In genomic region chr11:34126959-34127848, GRCh38 we compare ENCODE assay signal across 21 cellular contexts. TPM values are rescaled to one million over a fixed set of nuclear protein-coding genes. Genes with fewer than 3 reads are reported as not detected.
DNase-seq lines count a peak whose midpoint lies in the region; ATAC-seq, FAIRE-seq and TF ChIP-seq lines count a peak whose summit lies in the region.
"Had no signal": no experiment of that assay in that cellular context is flagged by ENCODE, and none has a peak within 500 bp of the region (broad histone marks: within the 10 kb centered on the region; RNA-seq: fewer than 3 reads in every experiment).

No MANE protein-coding gene starts in this region.

- POLR2A ChIA-PET in A549 (lab: Yijun Ruan, JAX) = no interaction called here

- TF ChIP-seq CTCF in A549 (IDR thresholded peaks at IDR 0.05) (no peak), HFFc6 (IDR thresholded peaks at IDR 0.05) (no peak), bronchial epithelial cell (IDR thresholded peaks at IDR 0.05; ENCODE audit: insufficient read depth, low read length, severe bottlenecking) (no peak)

- H3K36me3 ChIP-seq in bronchial epithelial cell (ENCODE audit: control insufficient read depth, insufficient read depth, low read length) = peaks cover 11% of the 10 kb centered on the region

- H3K9me3 ChIP-seq in A549 = no peaks in the 10 kb centered on the region
- H3K9me3 ChIP-seq: BE2C had no signal

- TF ChIP-seq RAD21 in A549 (conservative IDR thresholded peaks at IDR 0.05 in 1 of 2, IDR thresholded peaks at IDR 0.05 in 1 of 2) = no peak

- no peak for TF ChIP-seq POLR2A in A549 (IDR thresholded peaks at IDR 0.05; ENCODE audit: low read length)

- no peaks in the 10 kb centered on the region for H3K4me1 ChIP-seq in A549
- H3K4me1 ChIP-seq: BE2C had no signal

- H3K4me2 ChIP-seq in A549 = no peak overlapping the region

- DNase-seq in A549 (ENCODE audit: low read depth in 1 of 2, low spot score in 1 of 2) = no peak
- DNase-seq in HFFc6 = no peak
- peak; percentile 70 for DNase-seq in bronchial epithelial cell (ENCODE audit: low read depth)
- DNase-seq in kidney tubule cell (ENCODE audit: low spot score) = peak; percentile 9
- DNase-seq in activated naive CD4-positive, alpha-beta T cell treated with anti-CD3 and anti-CD28 coated beads for 36 hours = no peak
- DNase-seq in stimulated activated CD4-positive, alpha-beta T cell treated with anti-CD3 and anti-CD28 coated beads, Interleukin-12 subunit alpha, Interleukin-12 subunit beta, amount 100 ng/mL, for 4 hours = no peak
- DNase-seq in cerebellar cortex (ENCODE audit: low spot score) = no peak
- DNase-seq: BE2C; CD4-positive, alpha-beta T cell; EL; NCI-H1048; NCI-H1436 treated with DMSO at 0.1 percent for 48 hours; NCI-H2081; NCI-H2227 treated with DMSO at 0.1 percent for 48 hours; NCI-H524 treated with DMSO at 0.1 percent for 48 hours; Right ventricle myocardium superior had no signal

- CTCF ChIA-PET in A549 (lab: Yijun Ruan, JAX) = interaction anchor here (0.8 to 1.5 kb wide), 2 partner anchors 13 to 27 kb away, joined by 4 to 5 read pairs; no protein-coding TSS in a partner anchor
- CTCF ChIA-PET in activated naive CD4-positive, alpha-beta T cell treated with anti-CD3 and anti-CD28 coated beads for 36 hours (lab: Charles Lee) = interaction anchor here (0.7 kb wide), 1 partner anchor 14 kb away, joined by 3 read pairs; no protein-coding TSS in a partner anchor

- no peaks in the 10 kb centered on the region for H3K27me3 ChIP-seq in bronchial epithelial cell (ENCODE audit: control insufficient read depth, insufficient read depth, low read length)
- H3K27me3 ChIP-seq: BE2C had no signal

- peaks cover 13% of the 10 kb centered on the region for H3K4me1 Mint-ChIP-seq in HFFc6 (ENCODE audit: low read depth)
- no peaks in the 10 kb centered on the region for H3K4me1 Mint-ChIP-seq in activated naive CD4-positive, alpha-beta T cell treated with anti-CD3 and anti-CD28 coated beads for 36 hours (ENCODE audit: low read depth)

- peaks cover 32% of the 10 kb centered on the region for H3K36me3 Mint-ChIP-seq in HFFc6 (ENCODE audit: low read depth)
- peaks cover 52% of the 10 kb centered on the region for H3K36me3 Mint-ChIP-seq in activated naive CD4-positive, alpha-beta T cell treated with anti-CD3 and anti-CD28 coated beads for 36 hours (ENCODE audit: low read depth)

- H3K9me3 Mint-ChIP-seq in HFFc6 = no peaks in the 10 kb centered on the region
- no peaks in the 10 kb centered on the region for H3K9me3 Mint-ChIP-seq in activated naive CD4-positive, alpha-beta T cell treated with anti-CD3 and anti-CD28 coated beads for 36 hours
- H3K9me3 Mint-ChIP-seq: CD4-positive, alpha-beta T cell had no signal

- no peaks in the 10 kb centered on the region; the same call in 1 of the 2 replicates for H3K27me3 Mint-ChIP-seq in HFFc6 (ENCODE audit: insufficient read depth)
- H3K27me3 Mint-ChIP-seq in activated naive CD4-positive, alpha-beta T cell treated with anti-CD3 and anti-CD28 coated beads for 36 hours (ENCODE audit: low read depth) = no peaks in the 10 kb centered on the region
- H3K27me3 Mint-ChIP-seq: CD4-positive, alpha-beta T cell had no signal

- FAIRE-seq in A549 (lab: Jason Lieb, UNC) (no peak), bronchial epithelial cell (lab: Jason Lieb, UNC) (no peak)
- FAIRE-seq: H54, HTR-8/SVneo had no signal

- H3K4me3 ChIP-seq in A549 (no peak overlapping the region), bronchial epithelial cell (ENCODE audit: low read depth, low read length) (no peak overlapping the region)
- H3K4me3 ChIP-seq: SK-N-MC had no signal

- ATAC-seq in A549 (no peak), HG03095 (IDR thresholded peaks at IDR 0.05; ENCODE audit: unreplicated experiment) (no peak)
- ATAC-seq: Panc1 had no signal

- peak overlapping the region; percentile 29; the same call in 1 of the 2 replicates for H3K27ac Mint-ChIP-seq in HFFc6
- no peak overlapping the region for H3K27ac Mint-ChIP-seq in activated naive CD4-positive, alpha-beta T cell treated with anti-CD3 and anti-CD28 coated beads for 36 hours
- H3K27ac Mint-ChIP-seq: CD4-positive, alpha-beta T cell had no signal

- WGBS in A549 (ENCODE audit: missing lambda C conversion rate) = 94% methylated on average over 12 of the region's 12 CpGs

- H3K4me3 Mint-ChIP-seq in HFFc6 = no peak overlapping the region
- H3K4me3 Mint-ChIP-seq in activated naive CD4-positive, alpha-beta T cell treated with anti-CD3 and anti-CD28 coated beads for 36 hours = no peak overlapping the region
- H3K4me3 Mint-ChIP-seq: CD4-positive, alpha-beta T cell had no signal

- no peak overlapping the region for H3K27ac ChIP-seq in A549
- H3K27ac ChIP-seq: SK-N-MC had no signal

- intact Hi-C loops in activated naive CD4-positive, alpha-beta T cell treated with anti-CD3 and anti-CD28 coated beads for 36 hours (cut with micrococcal nuclease) = no loop called here

- TF ChIP-seq EP300 in A549 (IDR thresholded peaks at IDR 0.05) = no peak

TF ChIP-seq in A549, 52 proteins besides CTCF, POLR2A, EP300 and RAD21:
- no peak for TF ChIP-seq EHMT2 (IDR thresholded peaks at IDR 0.05; ENCODE audit: low read depth)
- TF ChIP-seq PHF8 (IDR thresholded peaks at IDR 0.05; ENCODE audit: borderline replicate concordance, low read depth) = no peak
- TF ChIP-seq HMGXB4 (CRISPR knock-in tag; IDR thresholded peaks at IDR 0.05; ENCODE audit: borderline replicate concordance) = no peak
- no peak for TF ChIP-seq ZFP36 (IDR thresholded peaks at IDR 0.05; ENCODE audit: borderline replicate concordance, partially characterized antibody)
- TF ChIP-seq, protein P1, sequence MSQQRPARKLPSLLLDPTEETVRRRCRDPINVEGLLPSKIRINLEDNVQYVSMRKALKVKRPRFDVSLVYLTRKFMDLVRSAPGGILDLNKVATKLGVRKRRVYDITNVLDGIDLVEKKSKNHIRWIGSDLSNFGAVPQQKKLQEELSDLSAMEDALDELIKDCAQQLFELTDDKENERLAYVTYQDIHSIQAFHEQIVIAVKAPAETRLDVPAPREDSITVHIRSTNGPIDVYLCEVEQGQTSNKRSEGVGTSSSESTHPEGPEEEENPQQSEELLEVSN (IDR thresholded peaks at IDR 0.05; ENCODE audit: borderline replicate concordance, low read depth) = no peak
- TF ChIP-seq, protein P2, sequence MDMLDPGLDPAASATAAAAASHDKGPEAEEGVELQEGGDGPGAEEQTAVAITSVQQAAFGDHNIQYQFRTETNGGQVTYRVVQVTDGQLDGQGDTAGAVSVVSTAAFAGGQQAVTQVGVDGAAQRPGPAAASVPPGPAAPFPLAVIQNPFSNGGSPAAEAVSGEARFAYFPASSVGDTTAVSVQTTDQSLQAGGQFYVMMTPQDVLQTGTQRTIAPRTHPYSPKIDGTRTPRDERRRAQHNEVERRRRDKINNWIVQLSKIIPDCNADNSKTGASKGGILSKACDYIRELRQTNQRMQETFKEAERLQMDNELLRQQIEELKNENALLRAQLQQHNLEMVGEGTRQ (IDR thresholded peaks at IDR 0.05) = no peak
- peak; percentile 48 for TF ChIP-seq MAFK (IDR thresholded peaks at IDR 0.05; ENCODE audit: partially characterized antibody)
- no peak for TF ChIP-seq HOXB5 (CRISPR knock-in tag; IDR thresholded peaks at IDR 0.05)

RNA-seq across cellular contexts. Expression of gene NAT10, which starts 21.8 kb away (rescaled TPM):
- polyA plus RNA-seq in A549 (2011; rRNA removed) = 57.1 and 59.3 TPM in 2 replicates
- polyA plus RNA-seq in A549 (2012; cell fraction: cytosol; rRNA removed) = 33.2 and 40.2 TPM in 2 replicates
- 79.7 and 94.3 TPM in 2 replicates for polyA plus RNA-seq in A549 (2012; cell fraction: nucleus; rRNA removed)
- 37.6 to 44.6 TPM (median 38.6 TPM) in 3 replicates for polyA plus RNA-seq in A549 (2017; fragmentation: RNase III; extraction: RNeasy Plus Mini Kit Qiagen cat#74134 plus additional on column Dnase treatment)
- 102 and 107 TPM in 2 replicates for polyA minus RNA-seq in A549 (2011; rRNA and poly(A)+ RNA removed)
- 10 to 100 TPM; 46.9 to 61.2 (median 54.9) TPM for total RNA-seq in HFFc6 (2021; fragmentation: NEBNext Ultra II Directional; extraction: Animal tissue kit (Norgen Biotek cat#: 25700))
- 14.0 and 16.3 TPM in 2 replicates for total RNA-seq in bronchial epithelial cell
- total RNA-seq in activated naive CD4-positive, alpha-beta T cell treated with anti-CD3 and anti-CD28 coated beads for 36 hours = 10 to 100 TPM; 91.0 to 93.3 TPM

Comparison
In these comparisons a context has a peak if more than half of its experiments do, and no peak if none do; other contexts are left out.
1. DNase-seq: peak in bronchial epithelial cell (single experiment) and kidney tubule cell (single experiment); none in A549 (0 of 2), HFFc6 (single experiment), activated naive CD4-positive, alpha-beta T cell treated with anti-CD3 and anti-CD28 coated beads for 36 hours (single experiment), stimulated activated CD4-positive, alpha-beta T cell treated with anti-CD3 and anti-CD28 coated beads, Interleukin-12 subunit alpha, Interleukin-12 subunit beta, amount 100 ng/mL, for 4 hours (single experiment) and cerebellar cortex (single experiment).